In the genomic region with DNA sequence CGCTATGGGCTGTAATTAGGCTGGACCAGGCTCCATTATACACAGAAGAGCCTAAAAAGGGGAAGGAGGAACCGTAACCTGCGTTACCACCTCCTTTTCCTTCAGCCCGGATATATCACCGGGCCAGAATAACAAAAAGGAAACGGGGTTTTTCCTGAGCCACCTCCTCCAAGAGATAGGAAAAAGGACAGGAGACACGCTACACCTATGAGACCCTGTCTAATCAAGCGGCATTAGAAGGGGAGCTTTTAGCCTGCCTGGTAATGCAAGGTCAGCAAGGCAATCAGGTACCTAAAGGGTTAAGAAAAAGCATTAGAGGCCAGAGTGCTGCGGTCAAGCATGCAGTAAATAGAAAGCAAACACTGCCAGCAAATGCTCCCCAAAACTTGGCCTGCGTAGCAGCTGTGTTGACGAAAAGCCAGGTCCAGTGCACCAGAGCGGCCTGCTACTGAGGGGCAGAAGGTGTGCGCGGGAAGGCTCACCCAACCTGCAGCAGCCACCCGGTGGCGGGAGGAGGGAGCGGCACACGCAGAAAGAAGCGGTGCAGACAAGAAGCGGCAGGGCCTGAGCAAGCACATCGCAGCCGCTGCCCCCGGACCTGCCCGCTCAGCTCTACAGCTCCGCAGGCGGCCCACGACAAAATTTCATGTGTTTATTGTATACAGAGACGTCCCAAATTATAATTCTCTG, we compare ENCODE assay signal across 9 cellular contexts.
DNase-seq lines count a peak whose midpoint lies in the region; FAIRE-seq and TF ChIP-seq lines count a peak whose summit lies in the region.
"Had no signal": no experiment of that assay in that cellular context is flagged by ENCODE, and none has a peak within 500 bp of the region (broad histone marks: within the 10 kb centered on the region; RNA-seq: fewer than 3 reads in every experiment).

No MANE protein-coding gene starts in this region.

- H4K20me1 ChIP-seq in H9 (ENCODE audit: control insufficient read depth, insufficient read depth, insufficient read length), result no peaks in the 10 kb centered on the region

- peaks cover 16 to 27% (median 16%) of the 10 kb centered on the region in 3 experiments for H3K36me3 Mint-ChIP-seq in H9 (ENCODE audit: insufficient read depth in 1 of 3, low read depth in 3 of 3)
- H3K36me3 Mint-ChIP-seq in activated naive CD8-positive, alpha-beta T cell, result peaks cover 33% of the 10 kb centered on the region
- H3K36me3 Mint-ChIP-seq in immature natural killer cell, result peaks cover 12 to 16% (median 13%) of the 10 kb centered on the region in 3 donors

- no peak overlapping the region for H3K23ac ChIP-seq in H9 (ENCODE audit: insufficient read length, low read depth, low read length)

- H3K9me3 ChIP-seq in H9 (ENCODE audit: control insufficient read depth, low read depth, low read length), result no peaks in the 10 kb centered on the region
- H3K9me3 ChIP-seq in right atrium auricular region, result no peaks in the 10 kb centered on the region
- peaks cover 0 to 3% (median 0%) of the 10 kb centered on the region in 4 donors for H3K9me3 ChIP-seq in sigmoid colon

- peak overlapping the region in 1 of 2 experiments; percentile 29; a peak in 1 of 5 replicates for H3K4me3 Mint-ChIP-seq in H9
- peak overlapping the region; percentile 3 for H3K4me3 Mint-ChIP-seq in activated naive CD8-positive, alpha-beta T cell
- H3K4me3 Mint-ChIP-seq in immature natural killer cell, result no peak overlapping the region

- peaks cover 9% of the 10 kb centered on the region; the same call in 1 of the 2 replicates for H3K27me3 ChIP-seq in H9 (ENCODE audit: insufficient read depth, low read length)
- no peaks in the 10 kb centered on the region for H3K27me3 ChIP-seq in right atrium auricular region
- no peaks in the 10 kb centered on the region for H3K27me3 ChIP-seq in sigmoid colon

- no peak overlapping the region for H3K56ac ChIP-seq in H9 (ENCODE audit: insufficient read length, low read depth, low read length)

- H3K4me1 ChIP-seq in H9 (ENCODE audit: insufficient read depth, low read length) (no peaks in the 10 kb centered on the region), right atrium auricular region (peaks cover 0 to 24% of the 10 kb centered on the region in 2 donors), sigmoid colon (peaks cover 0 to 20% (median 3%) of the 10 kb centered on the region in 4 donors)

- H2BK15ac ChIP-seq in H9 (ENCODE audit: low read depth, low read length), result no peak overlapping the region

- H2BK120ac ChIP-seq in H9 (ENCODE audit: low read depth, low read length, poor library complexity, severe bottlenecking), result no peak overlapping the region

- H3K27ac ChIP-seq in H9 (ENCODE audit: insufficient read length, low read depth, low read length) (no peak overlapping the region), right atrium auricular region (no peak overlapping the region), sigmoid colon (no peak overlapping the region)

- no peak overlapping the region for H3K4ac ChIP-seq in H9 (ENCODE audit: low read depth, low read length)

- H2BK5ac ChIP-seq in H9 (ENCODE audit: insufficient read length, low read length), result no peak overlapping the region

- H3K36me3 ChIP-seq in right atrium auricular region (no peaks in the 10 kb centered on the region), sigmoid colon (peaks cover 0 to 14% (median 0%) of the 10 kb centered on the region in 4 donors)

- no CpG with 5 or more reads among the region's 28 CpGs for WGBS in H9 (ENCODE audit: extremely low coverage, insufficient read length, low lambda C conversion rate)
- WGBS in sigmoid colon, 2 donors, result 30 to 56% methylated on average over 28 of the region's 28 CpGs

- H3K27me3 Mint-ChIP-seq in H9 (ENCODE audit: low read depth) (peaks cover 65% of the 10 kb centered on the region), immature natural killer cell (ENCODE audit: low read depth in 3 of 3) (peaks cover 0 to 2% (median 0%) of the 10 kb centered on the region in 3 donors)
- H3K27me3 Mint-ChIP-seq in activated naive CD8-positive, alpha-beta T cell, result no peaks in the 10 kb centered on the region

- peaks cover 12 to 16% of the 10 kb centered on the region in 2 experiments; a peak in 4 of 5 replicates for H3K9me3 Mint-ChIP-seq in H9
- H3K9me3 Mint-ChIP-seq in activated naive CD8-positive, alpha-beta T cell (ENCODE audit: low read depth), result peaks cover 24% of the 10 kb centered on the region
- H3K9me3 Mint-ChIP-seq in immature natural killer cell, result peaks cover 0 to 29% (median 20%) of the 10 kb centered on the region in 6 donors

- H3K9ac ChIP-seq in H9 (ENCODE audit: extremely low read depth, insufficient read length, low read length), result no peak overlapping the region

- TF ChIP-seq EP300 in sigmoid colon (IDR thresholded peaks at IDR 0.05), result no peak

- H4K8ac ChIP-seq in H9 (replicated peaks; ENCODE audit: insufficient read length, low read depth, low read length), result no peak overlapping the region

- no peaks in the 10 kb centered on the region for H3K23me2 ChIP-seq in H9 (ENCODE audit: insufficient read length, low read depth, low read length, poor library complexity, severe bottlenecking)

- no peak for FAIRE-seq in RCC 7860 (lab: Jason Lieb, UNC)

- DNase-seq in H9 (peak; percentile 70), right atrium auricular region (ENCODE audit: low spot score) (peak; percentile 58), sigmoid colon (peak; percentile 62), GDM1 (lab: John Stamatoyannopoulos, UW) (no peak), NCI-H1694 (lab: John Stamatoyannopoulos, UW) (no peak), RCC 7860 (ENCODE audit: low spot score) (no peak), immature natural killer cell (no peak)
- DNase-seq: MV-4-11 had no signal

- H3T11ph ChIP-seq in H9 (ENCODE audit: low read length), result no peak overlapping the region

- no peak for TF ChIP-seq POLR2A in sigmoid colon (IDR thresholded peaks at IDR 0.05)

- no peak overlapping the region for H2AK5ac ChIP-seq in H9 (ENCODE audit: insufficient read length, low read length)

- no peak overlapping the region for H4K91ac ChIP-seq in H9 (ENCODE audit: insufficient read length, low read depth, low read length)

- H3K14ac ChIP-seq in H9 (ENCODE audit: insufficient read depth, low read length), result no peak overlapping the region

- no peak overlapping the region for H2AFZ ChIP-seq in H9 (ENCODE audit: low read length)

- H3K79me1 ChIP-seq in H9 (ENCODE audit: insufficient read depth, low read depth, low read length, poor library complexity, severe bottlenecking), result no peaks in the 10 kb centered on the region

- peaks cover 18 to 24% of the 10 kb centered on the region in 2 experiments for H3K4me1 Mint-ChIP-seq in H9
- peaks cover 4% of the 10 kb centered on the region for H3K4me1 Mint-ChIP-seq in activated naive CD8-positive, alpha-beta T cell (ENCODE audit: low read depth)
- peaks cover 0 to 2% of the 10 kb centered on the region in 2 donors for H3K4me1 Mint-ChIP-seq in immature natural killer cell

- no peaks in the 10 kb centered on the region; the same call in 1 of the 2 replicates for H3K79me2 ChIP-seq in H9 (ENCODE audit: insufficient read depth, low read length)

- H3K4me2 ChIP-seq in H9 (ENCODE audit: insufficient read depth, insufficient read length, low read length), result no peak overlapping the region

- TF ChIP-seq CTCF in H9 (conservative IDR thresholded peaks at IDR 0.05) (peak; percentile 51), right atrium auricular region (IDR thresholded peaks at IDR 0.05) (peak in 1 of 2 donors; percentile 58), sigmoid colon (IDR thresholded peaks at IDR 0.05) (peak in 2 of 4 experiments; percentile 14 to 29)

- peak overlapping the region in 1 of 2 donors; percentile 37 for H3K4me3 ChIP-seq in right atrium auricular region
- H3K4me3 ChIP-seq in sigmoid colon, result peak overlapping the region in 3 of 4 donors; percentile 12 to 17 (median 16)

- no peak overlapping the region for H3K27ac Mint-ChIP-seq in H9
- no peak overlapping the region for H3K27ac Mint-ChIP-seq in activated naive CD8-positive, alpha-beta T cell
- H3K27ac Mint-ChIP-seq in immature natural killer cell, result peak overlapping the region in 1 of 6 donors; percentile 34

- intact Hi-C loops in sigmoid colon (cut with DNase I), result no loop called here

- H3K18ac ChIP-seq in H9 (ENCODE audit: insufficient read length, low read depth, low read length), result no peak overlapping the region

- H2BK20ac ChIP-seq in H9 (ENCODE audit: low read depth, low read length, poor library complexity, severe bottlenecking), result no peak overlapping the region

- no peak overlapping the region for H4K5ac ChIP-seq in H9 (ENCODE audit: insufficient read length, low read depth, low read length)

- H2BK12ac ChIP-seq in H9 (ENCODE audit: insufficient read length, low read depth, low read length), result no peak overlapping the region

Comparison
In these comparisons a context has a peak if more than half of its experiments do, and no peak if none do; other contexts are left out.
1. DNase-seq: peak in H9 (single experiment), right atrium auricular region (single experiment) and sigmoid colon (single experiment); none in GDM1 (single experiment), NCI-H1694 (single experiment), RCC 7860 (single experiment) and immature natural killer cell (0 of 3).